Comparison of ENCODE assay signal across 1 cellular context in the genomic region with DNA sequence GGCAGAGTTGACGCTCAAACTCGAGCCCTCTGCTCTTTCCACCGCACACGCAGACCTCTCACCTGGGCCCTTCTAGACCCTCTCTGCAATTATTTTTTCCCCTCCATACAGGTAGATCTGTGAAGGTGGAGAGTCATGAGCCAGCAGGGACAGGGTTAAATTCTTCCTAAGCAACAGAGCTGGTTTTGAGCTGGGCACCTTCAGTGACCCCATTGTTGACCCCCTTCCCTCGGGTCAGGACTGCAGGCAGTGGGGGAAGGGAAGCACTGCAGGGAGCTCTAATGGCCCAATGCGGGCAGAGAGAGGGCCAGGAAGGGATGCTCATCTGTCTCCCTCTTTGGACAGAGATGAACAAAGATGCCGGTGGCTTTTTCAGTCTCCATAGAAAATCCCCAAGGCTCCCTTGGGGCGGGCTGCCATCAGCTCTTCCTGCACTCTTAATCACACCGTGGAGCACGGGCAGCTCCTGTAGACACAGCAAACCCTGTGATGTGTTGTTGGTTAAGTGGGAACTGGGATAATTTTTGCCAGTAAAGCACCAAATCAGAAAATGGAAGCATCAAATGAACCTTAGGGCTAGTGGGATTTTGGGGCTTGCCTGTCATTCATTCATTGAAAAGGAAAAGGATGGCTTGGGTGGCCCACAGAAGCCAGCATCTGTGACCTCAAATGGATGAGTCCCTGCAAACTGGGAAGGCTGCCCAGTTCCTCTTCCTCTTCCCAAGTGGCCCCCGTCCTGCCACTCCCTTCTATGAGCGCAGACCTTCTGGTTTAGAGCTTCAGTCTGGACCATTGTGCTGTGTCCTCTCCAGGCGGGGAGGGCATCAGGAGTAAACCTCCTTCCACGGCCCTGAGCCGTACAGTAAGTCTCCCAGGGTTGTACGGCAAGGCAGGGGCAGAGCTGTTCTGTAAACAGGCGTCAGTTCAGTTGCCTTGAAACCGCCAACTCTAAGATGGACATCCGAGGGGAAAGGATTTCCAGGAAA.
TF ChIP-seq lines count a peak whose summit lies in the region.

No MANE protein-coding gene starts in this region.

TF ChIP-seq in WTC11, 78 proteins besides CTCF, POLR2A, EP300 and RAD21 (continued from another document):
- TF ChIP-seq, protein P1, sequence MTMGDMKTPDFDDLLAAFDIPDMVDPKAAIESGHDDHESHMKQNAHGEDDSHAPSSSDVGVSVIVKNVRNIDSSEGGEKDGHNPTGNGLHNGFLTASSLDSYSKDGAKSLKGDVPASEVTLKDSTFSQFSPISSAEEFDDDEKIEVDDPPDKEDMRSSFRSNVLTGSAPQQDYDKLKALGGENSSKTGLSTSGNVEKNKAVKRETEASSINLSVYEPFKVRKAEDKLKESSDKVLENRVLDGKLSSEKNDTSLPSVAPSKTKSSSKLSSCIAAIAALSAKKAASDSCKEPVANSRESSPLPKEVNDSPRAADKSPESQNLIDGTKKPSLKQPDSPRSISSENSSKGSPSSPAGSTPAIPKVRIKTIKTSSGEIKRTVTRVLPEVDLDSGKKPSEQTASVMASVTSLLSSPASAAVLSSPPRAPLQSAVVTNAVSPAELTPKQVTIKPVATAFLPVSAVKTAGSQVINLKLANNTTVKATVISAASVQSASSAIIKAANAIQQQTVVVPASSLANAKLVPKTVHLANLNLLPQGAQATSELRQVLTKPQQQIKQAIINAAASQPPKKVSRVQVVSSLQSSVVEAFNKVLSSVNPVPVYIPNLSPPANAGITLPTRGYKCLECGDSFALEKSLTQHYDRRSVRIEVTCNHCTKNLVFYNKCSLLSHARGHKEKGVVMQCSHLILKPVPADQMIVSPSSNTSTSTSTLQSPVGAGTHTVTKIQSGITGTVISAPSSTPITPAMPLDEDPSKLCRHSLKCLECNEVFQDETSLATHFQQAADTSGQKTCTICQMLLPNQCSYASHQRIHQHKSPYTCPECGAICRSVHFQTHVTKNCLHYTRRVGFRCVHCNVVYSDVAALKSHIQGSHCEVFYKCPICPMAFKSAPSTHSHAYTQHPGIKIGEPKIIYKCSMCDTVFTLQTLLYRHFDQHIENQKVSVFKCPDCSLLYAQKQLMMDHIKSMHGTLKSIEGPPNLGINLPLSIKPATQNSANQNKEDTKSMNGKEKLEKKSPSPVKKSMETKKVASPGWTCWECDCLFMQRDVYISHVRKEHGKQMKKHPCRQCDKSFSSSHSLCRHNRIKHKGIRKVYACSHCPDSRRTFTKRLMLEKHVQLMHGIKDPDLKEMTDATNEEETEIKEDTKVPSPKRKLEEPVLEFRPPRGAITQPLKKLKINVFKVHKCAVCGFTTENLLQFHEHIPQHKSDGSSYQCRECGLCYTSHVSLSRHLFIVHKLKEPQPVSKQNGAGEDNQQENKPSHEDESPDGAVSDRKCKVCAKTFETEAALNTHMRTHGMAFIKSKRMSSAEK (CRISPR knock-in tag; IDR thresholded peaks at IDR 0.05; ENCODE audit: borderline replicate concordance) = no peak
- TF ChIP-seq NR2C2 (CRISPR knock-in tag; IDR thresholded peaks at IDR 0.05) = no peak
- TF ChIP-seq ZNF263 (CRISPR knock-in tag; IDR thresholded peaks at IDR 0.05; ENCODE audit: low read depth) = no peak
- TF ChIP-seq, protein P2, sequence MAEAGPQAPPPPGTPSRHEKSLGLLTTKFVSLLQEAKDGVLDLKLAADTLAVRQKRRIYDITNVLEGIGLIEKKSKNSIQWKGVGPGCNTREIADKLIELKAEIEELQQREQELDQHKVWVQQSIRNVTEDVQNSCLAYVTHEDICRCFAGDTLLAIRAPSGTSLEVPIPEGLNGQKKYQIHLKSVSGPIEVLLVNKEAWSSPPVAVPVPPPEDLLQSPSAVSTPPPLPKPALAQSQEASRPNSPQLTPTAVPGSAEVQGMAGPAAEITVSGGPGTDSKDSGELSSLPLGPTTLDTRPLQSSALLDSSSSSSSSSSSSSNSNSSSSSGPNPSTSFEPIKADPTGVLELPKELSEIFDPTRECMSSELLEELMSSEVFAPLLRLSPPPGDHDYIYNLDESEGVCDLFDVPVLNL (CRISPR knock-in tag; IDR thresholded peaks at IDR 0.05; ENCODE audit: borderline replicate concordance, low read depth) = no peak
- no peak for TF ChIP-seq ZNF232 (CRISPR knock-in tag; IDR thresholded peaks at IDR 0.05)
- TF ChIP-seq FOXP1 (CRISPR knock-in tag; IDR thresholded peaks at IDR 0.05; ENCODE audit: borderline replicate concordance) = 0 out of 2 replicates have a peak, but pooled peaks have one; percentile 19
- TF ChIP-seq, protein P3, sequence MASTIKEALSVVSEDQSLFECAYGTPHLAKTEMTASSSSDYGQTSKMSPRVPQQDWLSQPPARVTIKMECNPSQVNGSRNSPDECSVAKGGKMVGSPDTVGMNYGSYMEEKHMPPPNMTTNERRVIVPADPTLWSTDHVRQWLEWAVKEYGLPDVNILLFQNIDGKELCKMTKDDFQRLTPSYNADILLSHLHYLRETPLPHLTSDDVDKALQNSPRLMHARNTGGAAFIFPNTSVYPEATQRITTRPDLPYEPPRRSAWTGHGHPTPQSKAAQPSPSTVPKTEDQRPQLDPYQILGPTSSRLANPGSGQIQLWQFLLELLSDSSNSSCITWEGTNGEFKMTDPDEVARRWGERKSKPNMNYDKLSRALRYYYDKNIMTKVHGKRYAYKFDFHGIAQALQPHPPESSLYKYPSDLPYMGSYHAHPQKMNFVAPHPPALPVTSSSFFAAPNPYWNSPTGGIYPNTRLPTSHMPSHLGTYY (CRISPR knock-in tag; IDR thresholded peaks at IDR 0.05) = no peak
- TF ChIP-seq, protein P4, sequence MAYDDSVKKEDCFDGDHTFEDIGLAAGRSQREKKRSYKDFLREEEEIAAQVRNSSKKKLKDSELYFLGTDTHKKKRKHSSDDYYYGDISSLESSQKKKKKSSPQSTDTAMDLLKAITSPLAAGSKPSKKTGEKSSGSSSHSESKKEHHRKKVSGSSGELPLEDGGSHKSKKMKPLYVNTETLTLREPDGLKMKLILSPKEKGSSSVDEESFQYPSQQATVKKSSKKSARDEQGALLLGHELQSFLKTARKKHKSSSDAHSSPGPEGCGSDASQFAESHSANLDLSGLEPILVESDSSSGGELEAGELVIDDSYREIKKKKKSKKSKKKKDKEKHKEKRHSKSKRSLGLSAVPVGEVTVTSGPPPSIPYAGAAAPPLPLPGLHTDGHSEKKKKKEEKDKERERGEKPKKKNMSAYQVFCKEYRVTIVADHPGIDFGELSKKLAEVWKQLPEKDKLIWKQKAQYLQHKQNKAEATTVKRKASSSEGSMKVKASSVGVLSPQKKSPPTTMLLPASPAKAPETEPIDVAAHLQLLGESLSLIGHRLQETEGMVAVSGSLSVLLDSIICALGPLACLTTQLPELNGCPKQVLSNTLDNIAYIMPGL (CRISPR knock-in tag; IDR thresholded peaks at IDR 0.05) = no peak
- TF ChIP-seq PRRX2 (CRISPR knock-in tag; IDR thresholded peaks at IDR 0.05) = no peak
- no peak for TF ChIP-seq TCF7 (CRISPR knock-in tag; IDR thresholded peaks at IDR 0.05; ENCODE audit: low read depth)
- no peak for TF ChIP-seq ZNF423 (CRISPR knock-in tag; IDR thresholded peaks at IDR 0.05)
- TF ChIP-seq, protein P5, sequence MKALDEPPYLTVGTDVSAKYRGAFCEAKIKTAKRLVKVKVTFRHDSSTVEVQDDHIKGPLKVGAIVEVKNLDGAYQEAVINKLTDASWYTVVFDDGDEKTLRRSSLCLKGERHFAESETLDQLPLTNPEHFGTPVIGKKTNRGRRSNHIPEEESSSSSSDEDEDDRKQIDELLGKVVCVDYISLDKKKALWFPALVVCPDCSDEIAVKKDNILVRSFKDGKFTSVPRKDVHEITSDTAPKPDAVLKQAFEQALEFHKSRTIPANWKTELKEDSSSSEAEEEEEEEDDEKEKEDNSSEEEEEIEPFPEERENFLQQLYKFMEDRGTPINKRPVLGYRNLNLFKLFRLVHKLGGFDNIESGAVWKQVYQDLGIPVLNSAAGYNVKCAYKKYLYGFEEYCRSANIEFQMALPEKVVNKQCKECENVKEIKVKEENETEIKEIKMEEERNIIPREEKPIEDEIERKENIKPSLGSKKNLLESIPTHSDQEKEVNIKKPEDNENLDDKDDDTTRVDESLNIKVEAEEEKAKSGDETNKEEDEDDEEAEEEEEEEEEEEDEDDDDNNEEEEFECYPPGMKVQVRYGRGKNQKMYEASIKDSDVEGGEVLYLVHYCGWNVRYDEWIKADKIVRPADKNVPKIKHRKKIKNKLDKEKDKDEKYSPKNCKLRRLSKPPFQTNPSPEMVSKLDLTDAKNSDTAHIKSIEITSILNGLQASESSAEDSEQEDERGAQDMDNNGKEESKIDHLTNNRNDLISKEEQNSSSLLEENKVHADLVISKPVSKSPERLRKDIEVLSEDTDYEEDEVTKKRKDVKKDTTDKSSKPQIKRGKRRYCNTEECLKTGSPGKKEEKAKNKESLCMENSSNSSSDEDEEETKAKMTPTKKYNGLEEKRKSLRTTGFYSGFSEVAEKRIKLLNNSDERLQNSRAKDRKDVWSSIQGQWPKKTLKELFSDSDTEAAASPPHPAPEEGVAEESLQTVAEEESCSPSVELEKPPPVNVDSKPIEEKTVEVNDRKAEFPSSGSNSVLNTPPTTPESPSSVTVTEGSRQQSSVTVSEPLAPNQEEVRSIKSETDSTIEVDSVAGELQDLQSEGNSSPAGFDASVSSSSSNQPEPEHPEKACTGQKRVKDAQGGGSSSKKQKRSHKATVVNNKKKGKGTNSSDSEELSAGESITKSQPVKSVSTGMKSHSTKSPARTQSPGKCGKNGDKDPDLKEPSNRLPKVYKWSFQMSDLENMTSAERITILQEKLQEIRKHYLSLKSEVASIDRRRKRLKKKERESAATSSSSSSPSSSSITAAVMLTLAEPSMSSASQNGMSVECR (CRISPR knock-in tag; IDR thresholded peaks at IDR 0.05; ENCODE audit: borderline replicate concordance) = 0 out of 2 replicates have a peak, but pooled peaks have one; percentile 42
- TF ChIP-seq, protein P6, sequence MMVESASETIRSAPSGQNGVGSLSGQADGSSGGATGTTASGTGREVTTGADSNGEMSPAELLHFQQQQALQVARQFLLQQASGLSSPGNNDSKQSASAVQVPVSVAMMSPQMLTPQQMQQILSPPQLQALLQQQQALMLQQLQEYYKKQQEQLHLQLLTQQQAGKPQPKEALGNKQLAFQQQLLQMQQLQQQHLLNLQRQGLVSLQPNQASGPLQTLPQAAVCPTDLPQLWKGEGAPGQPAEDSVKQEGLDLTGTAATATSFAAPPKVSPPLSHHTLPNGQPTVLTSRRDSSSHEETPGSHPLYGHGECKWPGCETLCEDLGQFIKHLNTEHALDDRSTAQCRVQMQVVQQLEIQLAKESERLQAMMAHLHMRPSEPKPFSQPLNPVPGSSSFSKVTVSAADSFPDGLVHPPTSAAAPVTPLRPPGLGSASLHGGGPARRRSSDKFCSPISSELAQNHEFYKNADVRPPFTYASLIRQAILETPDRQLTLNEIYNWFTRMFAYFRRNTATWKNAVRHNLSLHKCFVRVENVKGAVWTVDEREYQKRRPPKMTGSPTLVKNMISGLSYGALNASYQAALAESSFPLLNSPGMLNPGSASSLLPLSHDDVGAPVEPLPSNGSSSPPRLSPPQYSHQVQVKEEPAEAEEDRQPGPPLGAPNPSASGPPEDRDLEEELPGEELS (CRISPR knock-in tag; IDR thresholded peaks at IDR 0.05) = no peak
- no peak for TF ChIP-seq ZNF138 (CRISPR knock-in tag; conservative IDR thresholded peaks at IDR 0.05)
- no peak for TF ChIP-seq IRF2 (CRISPR knock-in tag; IDR thresholded peaks at IDR 0.05; ENCODE audit: borderline replicate concordance, low read depth)
- no peak for TF ChIP-seq SMAD4 (CRISPR knock-in tag; IDR thresholded peaks at IDR 0.05)
- no peak for TF ChIP-seq FOXJ3 (CRISPR knock-in tag; IDR thresholded peaks at IDR 0.05; ENCODE audit: borderline replicate concordance)
- TF ChIP-seq, protein P7, sequence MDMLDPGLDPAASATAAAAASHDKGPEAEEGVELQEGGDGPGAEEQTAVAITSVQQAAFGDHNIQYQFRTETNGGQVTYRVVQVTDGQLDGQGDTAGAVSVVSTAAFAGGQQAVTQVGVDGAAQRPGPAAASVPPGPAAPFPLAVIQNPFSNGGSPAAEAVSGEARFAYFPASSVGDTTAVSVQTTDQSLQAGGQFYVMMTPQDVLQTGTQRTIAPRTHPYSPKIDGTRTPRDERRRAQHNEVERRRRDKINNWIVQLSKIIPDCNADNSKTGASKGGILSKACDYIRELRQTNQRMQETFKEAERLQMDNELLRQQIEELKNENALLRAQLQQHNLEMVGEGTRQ (CRISPR knock-in tag; IDR thresholded peaks at IDR 0.05) = no peak
- TF ChIP-seq, protein P8, sequence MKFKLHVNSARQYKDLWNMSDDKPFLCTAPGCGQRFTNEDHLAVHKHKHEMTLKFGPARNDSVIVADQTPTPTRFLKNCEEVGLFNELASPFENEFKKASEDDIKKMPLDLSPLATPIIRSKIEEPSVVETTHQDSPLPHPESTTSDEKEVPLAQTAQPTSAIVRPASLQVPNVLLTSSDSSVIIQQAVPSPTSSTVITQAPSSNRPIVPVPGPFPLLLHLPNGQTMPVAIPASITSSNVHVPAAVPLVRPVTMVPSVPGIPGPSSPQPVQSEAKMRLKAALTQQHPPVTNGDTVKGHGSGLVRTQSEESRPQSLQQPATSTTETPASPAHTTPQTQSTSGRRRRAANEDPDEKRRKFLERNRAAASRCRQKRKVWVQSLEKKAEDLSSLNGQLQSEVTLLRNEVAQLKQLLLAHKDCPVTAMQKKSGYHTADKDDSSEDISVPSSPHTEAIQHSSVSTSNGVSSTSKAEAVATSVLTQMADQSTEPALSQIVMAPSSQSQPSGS (CRISPR knock-in tag; IDR thresholded peaks at IDR 0.05; ENCODE audit: borderline replicate concordance, low read depth) = no peak
- no peak for TF ChIP-seq ZNF396 (CRISPR knock-in tag; IDR thresholded peaks at IDR 0.05; ENCODE audit: borderline replicate concordance)
- TF ChIP-seq TP53 (CRISPR knock-in tag; IDR thresholded peaks at IDR 0.05) = no peak
TF ChIP-seq in WTC11: peak in this region for 6.
